In the genomic region with DNA sequence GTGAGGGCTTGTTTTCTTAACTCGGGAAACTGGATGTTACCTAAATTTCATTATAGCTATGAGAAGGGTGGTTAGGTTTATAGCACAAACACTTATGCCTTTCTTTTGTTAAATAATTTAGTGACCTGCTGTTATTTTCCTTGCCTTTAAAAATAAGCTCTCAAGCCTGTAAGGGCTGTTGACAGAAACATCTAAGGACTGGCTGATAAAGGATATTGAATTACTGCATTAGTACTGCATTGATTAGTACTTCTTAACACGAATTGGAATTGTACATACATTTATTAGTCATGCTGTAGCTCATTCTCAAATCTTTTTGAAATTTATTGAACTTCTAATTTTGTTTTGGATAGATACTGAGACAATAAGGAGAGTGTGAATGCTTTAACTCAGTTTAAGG, we compare ENCODE assay signal across 20 cellular contexts.
"Had no signal": no experiment of that assay in that cellular context is flagged by ENCODE, and none has a peak within 500 bp of the region (broad histone marks: within the 10 kb centered on the region; RNA-seq: fewer than 3 reads in every experiment).

No MANE protein-coding gene starts in this region.

- H3K9me3 ChIP-seq: adrenal gland, breast epithelium, gastroesophageal sphincter, thoracic aorta, upper lobe of right lung had no signal

- H3K4me3 Mint-ChIP-seq: activated naive CD4-positive, alpha-beta T cell treated with anti-CD3 and anti-CD28 coated beads, Interleukin-2, amount 50 U/mL, for 24 hours; naive thymus-derived CD8-positive, alpha-beta T cell; stimulated activated naive B cell treated with anti-CD40 and anti-IgM and Interleukin-4, amounts not matched to agents 10 μg/mL and 1 μg/mL and 100 μg/mL, for 72 hours had no signal

- H3K27me3 Mint-ChIP-seq: activated naive CD4-positive, alpha-beta T cell treated with anti-CD3 and anti-CD28 coated beads, Interleukin-2, amount 50 U/mL, for 24 hours; naive thymus-derived CD8-positive, alpha-beta T cell; stimulated activated naive B cell treated with anti-CD40 and anti-IgM and Interleukin-4, amounts not matched to agents 10 μg/mL and 1 μg/mL and 100 μg/mL, for 72 hours had no signal

- H3K27ac Mint-ChIP-seq: activated naive CD4-positive, alpha-beta T cell treated with anti-CD3 and anti-CD28 coated beads, Interleukin-2, amount 50 U/mL, for 24 hours; stimulated activated naive B cell treated with anti-CD40 and anti-IgM and Interleukin-4, amounts not matched to agents 10 μg/mL and 1 μg/mL and 100 μg/mL, for 72 hours had no signal

- DNase-seq: activated CD4-positive, CD25-positive, alpha-beta regulatory T cell; activated CD8-positive, alpha-beta memory T cell treated with anti-CD3 and anti-CD28 coated beads for 24 hours; activated CD8-positive, alpha-beta memory T cell treated with anti-CD3 and anti-CD28 coated beads, Interleukin-2, amount 50 U/mL, for 48 hours; activated gamma-delta T cell; activated T-cell treated with anti-CD3 and anti-CD28 coated beads, Interleukin-2, amount 50 U/mL, for 48 hours; adrenal gland; cerebellar nuclear complex; cortex of kidney; heart right ventricle; mesenchymal stem cell; naive thymus-derived CD8-positive, alpha-beta T cell; stimulated activated CD4-positive, alpha-beta T cell treated with anti-CD3 and anti-CD28 coated beads, Interleukin-4, amount 100 ng/mL, for 24 hours; stimulated activated naive B cell treated with anti-CD40 and anti-IgM and Interleukin-4, amounts not matched to agents 10 μg/mL and 1 μg/mL and 100 μg/mL, for 72 hours; T-helper 9 cell; upper lobe of right lung had no signal

- H3K9me3 Mint-ChIP-seq: activated naive CD4-positive, alpha-beta T cell treated with anti-CD3 and anti-CD28 coated beads, Interleukin-2, amount 50 U/mL, for 24 hours; stimulated activated naive B cell treated with anti-CD40 and anti-IgM and Interleukin-4, amounts not matched to agents 10 μg/mL and 1 μg/mL and 100 μg/mL, for 72 hours had no signal

- H3K27ac ChIP-seq: adrenal gland, breast epithelium, gastroesophageal sphincter, heart right ventricle, parathyroid adenoma, thoracic aorta, upper lobe of right lung had no signal

- H3K4me1 ChIP-seq: adrenal gland, breast epithelium, gastroesophageal sphincter, parathyroid adenoma, upper lobe of right lung had no signal

- H3K27me3 ChIP-seq: adrenal gland, breast epithelium, gastroesophageal sphincter, heart right ventricle, upper lobe of right lung had no signal

- H3K36me3 ChIP-seq: breast epithelium had no signal

- H3K4me3 ChIP-seq: adrenal gland, breast epithelium, gastroesophageal sphincter, heart right ventricle, thoracic aorta, upper lobe of right lung had no signal
